In the genomic region with DNA sequence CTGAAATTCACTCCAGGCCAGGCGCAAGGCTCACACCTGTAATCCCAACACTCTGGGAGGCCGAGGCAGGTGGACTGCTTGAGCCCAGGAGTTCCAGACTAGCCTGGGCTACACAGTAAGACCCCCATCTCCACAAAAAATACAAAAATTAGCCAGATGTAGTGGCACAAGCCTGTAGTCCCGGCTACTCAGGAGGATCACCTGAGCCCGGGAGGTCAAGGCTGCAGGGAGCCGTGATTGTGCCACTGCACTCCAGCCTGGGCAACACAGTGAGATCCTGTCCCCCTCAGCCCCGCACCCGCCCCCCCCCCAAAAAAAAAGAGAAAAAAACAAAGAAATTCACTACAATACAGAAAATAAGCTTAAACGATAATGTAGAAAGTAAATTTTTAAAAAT, we compare ENCODE assay signal across 13 cellular contexts. TPM values are rescaled to one million over a fixed set of nuclear protein-coding genes. Genes with fewer than 3 reads are reported as not detected.
"Had no signal": no experiment of that assay in that cellular context is flagged by ENCODE, and none has a peak within 500 bp of the region (broad histone marks: within the 10 kb centered on the region; RNA-seq: fewer than 3 reads in every experiment).

No MANE protein-coding gene starts in this region.

- H3K9me3 Mint-ChIP-seq: activated CD4-positive, alpha-beta memory T cell treated with anti-CD3 and anti-CD28 coated beads for 36 hours; activated T-cell treated with anti-CD3 and anti-CD28 coated beads, Interleukin-2, amount 50 U/mL, for 4 hours; memory B cell; nephron; stimulated activated naive CD8-positive, alpha-beta T cell treated with anti-CD3 and anti-CD28 coated beads, Interleukin-15, Interleukin-2, amounts not matched to agents 100 ng/mL and 50 ng/mL, for 24 hours had no signal

- DNase-seq: occipital lobe had no signal

- H3K27me3 Mint-ChIP-seq: activated CD4-positive, alpha-beta memory T cell treated with anti-CD3 and anti-CD28 coated beads for 36 hours; activated CD4-positive, alpha-beta T cell treated with anti-CD3 and anti-CD28 coated beads for 36 hours; memory B cell; stimulated activated naive CD8-positive, alpha-beta T cell treated with anti-CD3 and anti-CD28 coated beads, Interleukin-15, Interleukin-2, amounts not matched to agents 100 ng/mL and 50 ng/mL, for 24 hours had no signal

- H3K4me1 ChIP-seq: suprapubic skin had no signal

- H3K9me3 ChIP-seq: esophagus muscularis mucosa, left lung, suprapubic skin had no signal

- H3K27me3 ChIP-seq: cardiac muscle cell, esophagus muscularis mucosa, left lung, suprapubic skin had no signal

- H3K4me3 ChIP-seq: cardiac muscle cell, esophagus muscularis mucosa, left lung, suprapubic skin had no signal

- H3K27ac ChIP-seq: cardiac muscle cell, esophagus muscularis mucosa, left lung, suprapubic skin had no signal

- H3K27ac Mint-ChIP-seq: activated CD4-positive, alpha-beta memory T cell treated with anti-CD3 and anti-CD28 coated beads for 36 hours; activated CD4-positive, alpha-beta T cell treated with anti-CD3 and anti-CD28 coated beads for 36 hours; nephron had no signal

- H3K4me1 Mint-ChIP-seq: nephron had no signal

- H3K4me3 Mint-ChIP-seq: activated CD4-positive, alpha-beta memory T cell treated with anti-CD3 and anti-CD28 coated beads for 36 hours; activated CD4-positive, alpha-beta T cell treated with anti-CD3 and anti-CD28 coated beads for 36 hours; activated T-cell treated with anti-CD3 and anti-CD28 coated beads, Interleukin-2, amount 50 U/mL, for 4 hours; memory B cell; nephron had no signal

RNA-seq across cellular contexts. Expression of gene SLC38A8, which starts 42.7 kb away (rescaled TPM):
- total RNA-seq: activated CD4-positive, alpha-beta memory T cell treated with anti-CD3 and anti-CD28 coated beads for 36 hours; activated CD4-positive, alpha-beta T cell treated with anti-CD3 and anti-CD28 coated beads for 36 hours; activated T-cell treated with anti-CD3 and anti-CD28 coated beads, Interleukin-2, amount 50 U/mL, for 4 hours; cardiac muscle cell; esophagus muscularis mucosa; occipital lobe; posterior vena cava; suprapubic skin had no signal
- polyA plus RNA-seq: cardiac muscle cell, keratinocyte had no signal

RNA-seq across cellular contexts. Expression of gene DNAAF1, which starts 59.8 kb away (rescaled TPM):
- total RNA-seq: activated CD4-positive, alpha-beta memory T cell treated with anti-CD3 and anti-CD28 coated beads for 36 hours; activated T-cell treated with anti-CD3 and anti-CD28 coated beads, Interleukin-2, amount 50 U/mL, for 4 hours; posterior vena cava had no signal
